8 cellular contexts compared by ENCODE assay signal in genomic region chr1:233518344-233518743, GRCh38.
A peak's percentile ranks its signal among the peaks of the same experiment; 100 is the strongest.
DNase-seq lines count a peak whose midpoint lies in the region; ATAC-seq and TF ChIP-seq lines count a peak whose summit lies in the region.

No MANE protein-coding gene starts in this region.

- H3K27me3 Mint-ChIP-seq in osteocyte (ENCODE audit: unreplicated experiment), result no peaks in the 10 kb centered on the region

- no peak overlapping the region for H3K4me3 ChIP-seq in AG09309 (ENCODE audit: control insufficient read depth, low read depth, low read length)
- no peak overlapping the region for H3K4me3 ChIP-seq in GM12875 (ENCODE audit: low read depth, low read length)

- H3K9me3 Mint-ChIP-seq in osteocyte (ENCODE audit: unreplicated experiment), result peaks cover 2% of the 10 kb centered on the region

- TF ChIP-seq CTCF in AG09309 (IDR thresholded peaks at IDR 0.05; ENCODE audit: control insufficient read depth, insufficient read depth, low read depth, low read length, missing control alignments) (peak; percentile 40), GM12875 (IDR thresholded peaks at IDR 0.05; ENCODE audit: borderline replicate concordance, insufficient read depth, low read depth, low read length) (peak; percentile 52; the same call in 1 of the 2 replicates), osteocyte (IDR thresholded peaks at IDR 0.05) (peak; percentile 13)

- no peak overlapping the region for H3K4me3 Mint-ChIP-seq in osteocyte (ENCODE audit: unreplicated experiment)

- H3K27ac Mint-ChIP-seq in osteocyte (ENCODE audit: unreplicated experiment), result no peak overlapping the region

- H3K4me1 Mint-ChIP-seq in osteocyte (ENCODE audit: unreplicated experiment), result no peaks in the 10 kb centered on the region

- DNase-seq in AG09309 (ENCODE audit: low read depth) (no peak), NOMO-1 (lab: John Stamatoyannopoulos, UW; ENCODE audit: unreplicated experiment in 2 of 2) (peak; percentile 46 to 51), cerebellar cortex (ENCODE audit: low spot score) (peak; percentile 62), osteocyte (ENCODE audit: extremely low spot score, unreplicated experiment) (no peak), occipital lobe (lab: John Stamatoyannopoulos, UW) (no peak)

- ATAC-seq in HG03025 (IDR thresholded peaks at IDR 0.05; ENCODE audit: low FRiP score, unreplicated experiment) (no peak), GM21786 (IDR thresholded peaks at IDR 0.05; ENCODE audit: unreplicated experiment) (no peak)

- no peaks in the 10 kb centered on the region for H3K36me3 Mint-ChIP-seq in osteocyte (ENCODE audit: unreplicated experiment)

Comparison
In these comparisons a context has a peak if more than half of its experiments do, and no peak if none do; other contexts are left out.
1. DNase-seq: peak in NOMO-1 (2 of 2) and cerebellar cortex (single experiment); none in AG09309 (single experiment), osteocyte (single experiment) and occipital lobe (single experiment).
2. Peak in every context shown above with its lines, with median percentiles within 50 percentile points of each other: CTCF ChIP-seq.